In genomic region chr11:56066980-56067379, GRCh38 we compare ENCODE assay signal across 43 cellular contexts. TPM values are rescaled to one million over a fixed set of nuclear protein-coding genes. Genes with fewer than 3 reads are reported as not detected.
"Had no signal": no experiment of that assay in that cellular context is flagged by ENCODE, and none has a peak within 500 bp of the region (broad histone marks: within the 10 kb centered on the region; RNA-seq: fewer than 3 reads in every experiment).

No MANE protein-coding gene starts in this region.

- H3K27ac Mint-ChIP-seq: activated naive CD4-positive, alpha-beta T cell treated with anti-CD3 and anti-CD28 coated beads for 36 hours; activated naive CD4-positive, alpha-beta T cell treated with anti-CD3 and anti-CD28 coated beads, Interleukin-2, amount 10 ng/mL, durations not matched to agents 7 days and 5 days; activated naive CD4-positive, alpha-beta T cell treated with anti-CD3 and anti-CD28 coated beads, Interleukin-2, amount 50 U/mL, for 24 hours; activated naive CD4-positive, alpha-beta T cell treated with anti-CD3 and anti-CD28 coated beads, Interleukin-2, amount 50 U/mL, for 72 hours; activated naive CD8-positive, alpha-beta T cell; activated naive CD8-positive, alpha-beta T cell treated with anti-CD3 and anti-CD28 coated beads for 36 hours; activated naive CD8-positive, alpha-beta T cell treated with anti-CD3 and anti-CD28 coated beads, Interleukin-2, amount 10 ng/mL, durations not matched to agents 7 days and 5 days; activated naive CD8-positive, alpha-beta T cell treated with anti-CD3 and anti-CD28 coated beads, Interleukin-2, amount 50 U/mL, for 24 hours; activated T-cell treated with anti-CD3 and anti-CD28 coated beads, Interleukin-2, amount 50 U/mL, for 24 hours; activated T-cell treated with anti-CD3 and anti-CD28 coated beads, Interleukin-2, amount 50 U/mL, for 72 hours; activated T-helper 1 cell treated with anti-CD3 and anti-CD28 coated beads, Interleukin-12 subunit alpha, Interleukin-12 subunit beta, Interleukin-2, Interleukin-4 antibody, amounts not matched to agents 30 ng/mL and 10 ng/mL and 1 ng/mL, durations not matched to agents 14 hours and 24 hours and 36 hours; activated T-helper 17 cell treated with anti-CD3 and anti-CD28 coated beads, Interleukin-2, amount 50 U/mL, for 72 hours; activated T-helper 2 cell treated with anti-CD3 and anti-CD28 coated beads, Interferon-gamma antibody, Interleukin-2, Interleukin-4, amounts not matched to agents 10 μg/mL and 5 μg/mL and 100 μg/mL, durations not matched to agents 14 hours and 24 hours and 36 hours; brain had no signal

- H3K27me3 ChIP-seq: adrenal gland, ascending aorta, body of pancreas, brain microvascular endothelial cell, breast epithelium, cardiac muscle cell had no signal

- H3K4me3 Mint-ChIP-seq: activated naive CD4-positive, alpha-beta T cell treated with anti-CD3 and anti-CD28 coated beads for 36 hours; activated naive CD4-positive, alpha-beta T cell treated with anti-CD3 and anti-CD28 coated beads, Interleukin-2, amount 10 ng/mL, durations not matched to agents 7 days and 5 days; activated naive CD4-positive, alpha-beta T cell treated with anti-CD3 and anti-CD28 coated beads, Interleukin-2, amount 50 U/mL, for 24 hours; activated naive CD8-positive, alpha-beta T cell; activated naive CD8-positive, alpha-beta T cell treated with anti-CD3 and anti-CD28 coated beads for 36 hours; activated naive CD8-positive, alpha-beta T cell treated with anti-CD3 and anti-CD28 coated beads, Interleukin-2, amount 10 ng/mL, durations not matched to agents 7 days and 5 days; activated naive CD8-positive, alpha-beta T cell treated with anti-CD3 and anti-CD28 coated beads, Interleukin-2, amount 50 U/mL, for 24 hours; activated T-cell treated with anti-CD3 and anti-CD28 coated beads, Interleukin-2, amount 50 U/mL, for 24 hours; activated T-cell treated with anti-CD3 and anti-CD28 coated beads, Interleukin-2, amount 50 U/mL, for 4 hours; activated T-cell treated with anti-CD3 and anti-CD28 coated beads, Interleukin-2, amount 50 U/mL, for 72 hours; activated T-helper 1 cell treated with anti-CD3 and anti-CD28 coated beads, Interleukin-12 subunit alpha, Interleukin-12 subunit beta, Interleukin-2, Interleukin-4 antibody, amounts not matched to agents 30 ng/mL and 10 ng/mL and 1 ng/mL, durations not matched to agents 14 hours and 24 hours and 36 hours; activated T-helper 17 cell treated with anti-CD3 and anti-CD28 coated beads, Interleukin-2, amount 50 U/mL, for 72 hours; brain; central memory CD8-positive, alpha-beta T cell had no signal

- H3K27ac ChIP-seq: adrenal gland, ascending aorta, body of pancreas, brain microvascular endothelial cell, breast epithelium, cardiac muscle cell had no signal

- H3K4me1 Mint-ChIP-seq: activated naive CD4-positive, alpha-beta T cell treated with anti-CD3 and anti-CD28 coated beads, Interleukin-2, amount 10 ng/mL, durations not matched to agents 7 days and 5 days; activated naive CD4-positive, alpha-beta T cell treated with anti-CD3 and anti-CD28 coated beads, Interleukin-2, amount 50 U/mL, for 24 hours; activated naive CD8-positive, alpha-beta T cell treated with anti-CD3 and anti-CD28 coated beads for 36 hours; activated naive CD8-positive, alpha-beta T cell treated with anti-CD3 and anti-CD28 coated beads, Interleukin-2, amount 10 ng/mL, durations not matched to agents 7 days and 5 days; activated naive CD8-positive, alpha-beta T cell treated with anti-CD3 and anti-CD28 coated beads, Interleukin-2, amount 50 U/mL, for 24 hours; activated T-helper 17 cell treated with anti-CD3 and anti-CD28 coated beads, Interleukin-2, amount 50 U/mL, for 72 hours; brain; central memory CD8-positive, alpha-beta T cell had no signal

- H3K9me3 ChIP-seq: adrenal gland, ascending aorta, body of pancreas had no signal

- H3K4me1 ChIP-seq: adrenal gland, ascending aorta, body of pancreas, breast epithelium had no signal

- H3K36me3 Mint-ChIP-seq: activated naive CD4-positive, alpha-beta T cell treated with anti-CD3 and anti-CD28 coated beads, Interleukin-2, amount 10 ng/mL, durations not matched to agents 7 days and 5 days; activated naive CD4-positive, alpha-beta T cell treated with anti-CD3 and anti-CD28 coated beads, Interleukin-2, amount 50 U/mL, for 24 hours; activated naive CD4-positive, alpha-beta T cell treated with anti-CD3 and anti-CD28 coated beads, Interleukin-2, amount 50 U/mL, for 72 hours; activated naive CD8-positive, alpha-beta T cell; activated naive CD8-positive, alpha-beta T cell treated with anti-CD3 and anti-CD28 coated beads for 36 hours; activated naive CD8-positive, alpha-beta T cell treated with anti-CD3 and anti-CD28 coated beads, Interleukin-2, amount 10 ng/mL, durations not matched to agents 7 days and 5 days; brain had no signal

- H3K27me3 Mint-ChIP-seq: activated naive CD4-positive, alpha-beta T cell treated with anti-CD3 and anti-CD28 coated beads, Interleukin-2, amount 10 ng/mL, durations not matched to agents 7 days and 5 days; activated naive CD4-positive, alpha-beta T cell treated with anti-CD3 and anti-CD28 coated beads, Interleukin-2, amount 50 U/mL, for 24 hours; activated naive CD8-positive, alpha-beta T cell; activated naive CD8-positive, alpha-beta T cell treated with anti-CD3 and anti-CD28 coated beads for 36 hours; activated naive CD8-positive, alpha-beta T cell treated with anti-CD3 and anti-CD28 coated beads, Interleukin-2, amount 10 ng/mL, durations not matched to agents 7 days and 5 days; activated naive CD8-positive, alpha-beta T cell treated with anti-CD3 and anti-CD28 coated beads, Interleukin-2, amount 50 U/mL, for 24 hours; activated T-cell treated with anti-CD3 and anti-CD28 coated beads, Interleukin-2, amount 50 U/mL, for 24 hours; activated T-helper 17 cell treated with anti-CD3 and anti-CD28 coated beads, Interleukin-2, amount 50 U/mL, for 72 hours; central memory CD8-positive, alpha-beta T cell had no signal

- H3K9me3 Mint-ChIP-seq: activated naive CD4-positive, alpha-beta T cell treated with anti-CD3 and anti-CD28 coated beads, Interleukin-2, amount 50 U/mL, for 24 hours had no signal

- H3K4me3 ChIP-seq: adrenal gland, ascending aorta, body of pancreas, breast epithelium, cardiac muscle cell had no signal

- DNase-seq: activated effector memory CD4-positive, alpha-beta T cell treated with anti-CD3 and anti-CD28 coated beads, Interleukin-2, amount 50 U/mL, for 16 hours; activated effector memory CD4-positive, alpha-beta T cell treated with Interleukin-2 at 50 U/mL for 16 hours; activated gamma-delta T cell; activated gamma-delta T cell treated with Interleukin-2 at 50 U/mL for 16 hours; activated naive CD4-positive, alpha-beta T cell; activated naive CD4-positive, alpha-beta T cell treated with anti-CD3 and anti-CD28 coated beads for 36 hours; activated naive CD4-positive, alpha-beta T cell treated with anti-CD3 and anti-CD28 coated beads, Interleukin-2, amount 10 ng/mL, durations not matched to agents 7 days and 5 days; activated naive CD4-positive, alpha-beta T cell treated with anti-CD3 and anti-CD28 coated beads, Interleukin-2, amount 50 U/mL, for 16 hours; activated naive CD4-positive, alpha-beta T cell treated with Interleukin-2 at 50 U/mL for 16 hours; activated naive CD8-positive, alpha-beta T cell treated with anti-CD3 and anti-CD28 coated beads for 36 hours; activated naive CD8-positive, alpha-beta T cell treated with anti-CD3 and anti-CD28 coated beads, Interleukin-2, amount 10 ng/mL, durations not matched to agents 7 days and 5 days; activated naive CD8-positive, alpha-beta T cell treated with anti-CD3 and anti-CD28 coated beads, Interleukin-2, amount 50 U/mL, for 24 hours; activated T-cell treated with anti-CD3 and anti-CD28 coated beads for 4 hours; activated T-cell treated with anti-CD3 and anti-CD28 coated beads, Interleukin-2, amount 50 U/mL, for 1 hour; activated T-cell treated with anti-CD3 and anti-CD28 coated beads, Interleukin-2, amount 50 U/mL, for 24 hours; activated T-cell treated with anti-CD3 and anti-CD28 coated beads, Interleukin-2, amount 50 U/mL, for 4 hours; activated T-cell treated with anti-CD3 and anti-CD28 coated beads, Interleukin-2, amount 50 U/mL, for 48 hours; activated T-cell treated with anti-CD3 and anti-CD28 coated beads, Interleukin-2, amount 50 U/mL, for 72 hours; adrenal gland; amniotic stem cell; amygdala; anterior cingulate cortex; aorta; body of pancreas; brain microvascular endothelial cell; caudate nucleus; central memory CD4-positive, alpha-beta T cell; cerebellar nuclear complex had no signal

- H3K36me3 ChIP-seq: adrenal gland, ascending aorta, brain microvascular endothelial cell, breast epithelium, cardiac muscle cell had no signal

RNA-seq across cellular contexts. Expression of gene OR8I2, which starts 26.1 kb away (rescaled TPM):
- total RNA-seq: activated naive CD4-positive, alpha-beta T cell treated with anti-CD3 and anti-CD28 coated beads for 36 hours; activated naive CD4-positive, alpha-beta T cell treated with anti-CD3 and anti-CD28 coated beads, Interleukin-2, amount 50 U/mL, for 72 hours; activated naive CD8-positive, alpha-beta T cell treated with anti-CD3 and anti-CD28 coated beads for 36 hours; activated naive CD8-positive, alpha-beta T cell treated with anti-CD3 and anti-CD28 coated beads, Interleukin-2, amount 10 ng/mL, durations not matched to agents 7 days and 5 days; activated T-cell treated with anti-CD3 and anti-CD28 coated beads, Interleukin-2, amount 50 U/mL, for 4 hours; activated T-cell treated with anti-CD3 and anti-CD28 coated beads, Interleukin-2, amount 50 U/mL, for 72 hours; activated T-helper 1 cell treated with anti-CD3 and anti-CD28 coated beads, Interleukin-12 subunit alpha, Interleukin-12 subunit beta, Interleukin-2, Interleukin-4 antibody, amounts not matched to agents 30 ng/mL and 10 ng/mL and 1 ng/mL, durations not matched to agents 14 hours and 24 hours and 36 hours; activated T-helper 17 cell treated with anti-CD3 and anti-CD28 coated beads, Interleukin-2, amount 50 U/mL, for 72 hours; activated T-helper 2 cell treated with anti-CD3 and anti-CD28 coated beads, Interferon-gamma antibody, Interleukin-2, Interleukin-4, amounts not matched to agents 10 μg/mL and 5 μg/mL and 100 μg/mL, durations not matched to agents 14 hours and 24 hours and 36 hours; adrenal gland; aorta; ascending aorta; astrocyte; body of pancreas; breast epithelium; bronchial epithelial cell; cardiac muscle cell; cardiac septum had no signal
- polyA plus RNA-seq: adipose tissue, adrenal gland, aorta, cardiac muscle cell had no signal

RNA-seq across cellular contexts. Expression of gene OR8H2, which starts 36.5 kb away (rescaled TPM):
- total RNA-seq: activated naive CD4-positive, alpha-beta T cell treated with anti-CD3 and anti-CD28 coated beads for 36 hours; activated naive CD4-positive, alpha-beta T cell treated with anti-CD3 and anti-CD28 coated beads, Interleukin-2, amount 50 U/mL, for 72 hours; activated naive CD8-positive, alpha-beta T cell treated with anti-CD3 and anti-CD28 coated beads for 36 hours; activated naive CD8-positive, alpha-beta T cell treated with anti-CD3 and anti-CD28 coated beads, Interleukin-2, amount 10 ng/mL, durations not matched to agents 7 days and 5 days; activated T-cell treated with anti-CD3 and anti-CD28 coated beads, Interleukin-2, amount 50 U/mL, for 4 hours; activated T-cell treated with anti-CD3 and anti-CD28 coated beads, Interleukin-2, amount 50 U/mL, for 72 hours; activated T-helper 1 cell treated with anti-CD3 and anti-CD28 coated beads, Interleukin-12 subunit alpha, Interleukin-12 subunit beta, Interleukin-2, Interleukin-4 antibody, amounts not matched to agents 30 ng/mL and 10 ng/mL and 1 ng/mL, durations not matched to agents 14 hours and 24 hours and 36 hours; activated T-helper 17 cell treated with anti-CD3 and anti-CD28 coated beads, Interleukin-2, amount 50 U/mL, for 72 hours; activated T-helper 2 cell treated with anti-CD3 and anti-CD28 coated beads, Interferon-gamma antibody, Interleukin-2, Interleukin-4, amounts not matched to agents 10 μg/mL and 5 μg/mL and 100 μg/mL, durations not matched to agents 14 hours and 24 hours and 36 hours; adrenal gland; aorta; ascending aorta; astrocyte; body of pancreas; breast epithelium; bronchial epithelial cell; cardiac muscle cell; cardiac septum had no signal
- polyA plus RNA-seq: adipose tissue, adrenal gland, aorta, cardiac muscle cell had no signal

RNA-seq across cellular contexts. Expression of gene OR5AS1, which starts 39.5 kb away (rescaled TPM):
- total RNA-seq: activated naive CD4-positive, alpha-beta T cell treated with anti-CD3 and anti-CD28 coated beads for 36 hours; activated naive CD4-positive, alpha-beta T cell treated with anti-CD3 and anti-CD28 coated beads, Interleukin-2, amount 50 U/mL, for 72 hours; activated naive CD8-positive, alpha-beta T cell treated with anti-CD3 and anti-CD28 coated beads for 36 hours; activated naive CD8-positive, alpha-beta T cell treated with anti-CD3 and anti-CD28 coated beads, Interleukin-2, amount 10 ng/mL, durations not matched to agents 7 days and 5 days; activated T-cell treated with anti-CD3 and anti-CD28 coated beads, Interleukin-2, amount 50 U/mL, for 4 hours; activated T-cell treated with anti-CD3 and anti-CD28 coated beads, Interleukin-2, amount 50 U/mL, for 72 hours; activated T-helper 1 cell treated with anti-CD3 and anti-CD28 coated beads, Interleukin-12 subunit alpha, Interleukin-12 subunit beta, Interleukin-2, Interleukin-4 antibody, amounts not matched to agents 30 ng/mL and 10 ng/mL and 1 ng/mL, durations not matched to agents 14 hours and 24 hours and 36 hours; activated T-helper 17 cell treated with anti-CD3 and anti-CD28 coated beads, Interleukin-2, amount 50 U/mL, for 72 hours; activated T-helper 2 cell treated with anti-CD3 and anti-CD28 coated beads, Interferon-gamma antibody, Interleukin-2, Interleukin-4, amounts not matched to agents 10 μg/mL and 5 μg/mL and 100 μg/mL, durations not matched to agents 14 hours and 24 hours and 36 hours; adrenal gland; aorta; ascending aorta; astrocyte; body of pancreas; breast epithelium; bronchial epithelial cell; cardiac muscle cell; cardiac septum had no signal
- polyA plus RNA-seq: adipose tissue, adrenal gland, cardiac muscle cell had no signal

RNA-seq across cellular contexts. Expression of gene OR8H3, which starts 55.2 kb away (rescaled TPM):
- total RNA-seq: activated naive CD4-positive, alpha-beta T cell treated with anti-CD3 and anti-CD28 coated beads for 36 hours; activated naive CD4-positive, alpha-beta T cell treated with anti-CD3 and anti-CD28 coated beads, Interleukin-2, amount 50 U/mL, for 72 hours; activated naive CD8-positive, alpha-beta T cell treated with anti-CD3 and anti-CD28 coated beads for 36 hours; activated naive CD8-positive, alpha-beta T cell treated with anti-CD3 and anti-CD28 coated beads, Interleukin-2, amount 10 ng/mL, durations not matched to agents 7 days and 5 days; activated T-cell treated with anti-CD3 and anti-CD28 coated beads, Interleukin-2, amount 50 U/mL, for 4 hours; activated T-cell treated with anti-CD3 and anti-CD28 coated beads, Interleukin-2, amount 50 U/mL, for 72 hours; activated T-helper 1 cell treated with anti-CD3 and anti-CD28 coated beads, Interleukin-12 subunit alpha, Interleukin-12 subunit beta, Interleukin-2, Interleukin-4 antibody, amounts not matched to agents 30 ng/mL and 10 ng/mL and 1 ng/mL, durations not matched to agents 14 hours and 24 hours and 36 hours; activated T-helper 17 cell treated with anti-CD3 and anti-CD28 coated beads, Interleukin-2, amount 50 U/mL, for 72 hours; activated T-helper 2 cell treated with anti-CD3 and anti-CD28 coated beads, Interferon-gamma antibody, Interleukin-2, Interleukin-4, amounts not matched to agents 10 μg/mL and 5 μg/mL and 100 μg/mL, durations not matched to agents 14 hours and 24 hours and 36 hours; adrenal gland; aorta; ascending aorta; astrocyte; body of pancreas; breast epithelium; bronchial epithelial cell; cardiac muscle cell; cardiac septum had no signal
- polyA plus RNA-seq: adipose tissue, adrenal gland, aorta, cardiac muscle cell had no signal
